ENCODE assay signal across 1 cellular context in the genomic region with DNA sequence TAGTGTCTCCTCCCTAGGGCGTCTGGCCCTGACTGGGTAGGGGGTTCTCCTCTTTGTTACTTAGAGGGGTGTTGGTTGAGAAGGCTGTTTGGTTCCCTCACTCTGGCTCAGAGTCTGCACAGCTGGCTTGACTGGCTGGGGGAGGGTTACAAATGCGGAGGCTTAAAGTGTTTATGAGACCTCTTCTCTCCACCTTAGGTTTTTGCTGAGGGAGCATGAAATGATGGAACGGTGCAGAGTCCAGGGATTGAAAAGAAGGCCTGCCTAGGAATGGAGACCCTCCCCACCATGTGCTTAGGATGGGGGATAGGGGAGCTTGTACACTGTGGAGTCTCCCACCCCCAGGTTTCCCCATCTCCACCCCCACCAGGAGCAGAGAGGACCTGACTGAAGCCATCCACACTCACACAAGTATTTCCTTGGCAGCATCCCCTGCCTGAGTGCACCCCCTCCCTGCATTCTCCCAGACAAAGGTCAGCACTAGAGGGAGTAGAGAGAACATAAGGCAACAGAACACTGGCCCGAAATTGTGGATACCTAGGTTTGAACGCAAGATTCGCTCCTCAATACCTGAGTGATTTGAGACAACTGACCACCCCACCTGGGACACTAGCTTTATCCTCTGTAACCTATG.
TF ChIP-seq lines count a peak whose summit lies in the region.

No MANE protein-coding gene starts in this region.

TF ChIP-seq in HepG2, 621 proteins besides CTCF, POLR2A, EP300 and RAD21:
- TF ChIP-seq CENPT (CRISPR knock-in tag; IDR thresholded peaks at IDR 0.05; ENCODE audit: low read depth): no peak
- TF ChIP-seq MAFF (IDR thresholded peaks at IDR 0.05; ENCODE audit: low read depth, low read length): 0 out of 2 replicates have a peak, but pooled peaks have one; percentile 3
- TF ChIP-seq, protein P1, sequence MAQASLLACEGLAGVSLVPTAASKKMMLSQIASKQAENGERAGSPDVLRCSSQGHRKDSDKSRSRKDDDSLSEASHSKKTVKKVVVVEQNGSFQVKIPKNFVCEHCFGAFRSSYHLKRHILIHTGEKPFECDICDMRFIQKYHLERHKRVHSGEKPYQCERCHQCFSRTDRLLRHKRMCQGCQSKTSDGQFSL (CRISPR knock-in tag; IDR thresholded peaks at IDR 0.05): peak; percentile 91
- no peak for TF ChIP-seq ZNF510 (CRISPR knock-in tag; IDR thresholded peaks at IDR 0.05; ENCODE audit: low read depth)
- no peak for TF ChIP-seq ZNF552 (CRISPR knock-in tag; IDR thresholded peaks at IDR 0.05; ENCODE audit: borderline replicate concordance)
- TF ChIP-seq MAZ (IDR thresholded peaks at IDR 0.05; ENCODE audit: borderline replicate concordance, low read depth, low read length): 0 out of 2 replicates have a peak, but pooled peaks have one; percentile 25
- no peak for TF ChIP-seq MAZ (CRISPR knock-in tag; IDR thresholded peaks at IDR 0.05; ENCODE audit: low read depth)
- peak; percentile 3 to 35; a peak in 2 of 4 replicates for TF ChIP-seq MAFK (conservative IDR thresholded peaks at IDR 0.05 in 1 of 2, IDR thresholded peaks at IDR 0.05 in 1 of 2; ENCODE audit: low read length in 2 of 2)
- peak; percentile 57 for TF ChIP-seq XRCC5 (optimal IDR thresholded peaks at IDR 0.05; ENCODE audit: low read length)
- peak; percentile 43; the same call in 1 of the 2 replicates for TF ChIP-seq SAP130 (CRISPR knock-in tag; IDR thresholded peaks at IDR 0.05; ENCODE audit: low read depth)
- peak; percentile 62; the same call in 1 of the 2 replicates for TF ChIP-seq NR2F6 (IDR thresholded peaks at IDR 0.05)
- TF ChIP-seq NR2F6 (CRISPR knock-in tag; IDR thresholded peaks at IDR 0.05): peak; percentile 84
- no peak for TF ChIP-seq SALL2 (CRISPR knock-in tag; IDR thresholded peaks at IDR 0.05)
- TF ChIP-seq ZFX (CRISPR knock-in tag; IDR thresholded peaks at IDR 0.05; ENCODE audit: low read depth): 0 out of 2 replicates have a peak, but pooled peaks have one; percentile 7
- TF ChIP-seq ZNF550 (CRISPR knock-in tag; IDR thresholded peaks at IDR 0.05; ENCODE audit: borderline replicate concordance): no peak
TF ChIP-seq in HepG2: peak in this region for 8.
